1 cellular context compared by ENCODE assay signal in genomic region chr2:70095833-70096670, GRCh38.
TF ChIP-seq lines count a peak whose summit lies in the region.

No MANE protein-coding gene starts in this region.

TF ChIP-seq in SK-N-SH, 30 proteins besides CTCF, POLR2A, EP300 and RAD21 (continued from another document):
- TF ChIP-seq ZBTB33 (IDR thresholded peaks at IDR 0.05; ENCODE audit: borderline replicate concordance, low read depth): no peak
